In genomic region chr16:67312450-67313118, GRCh38 we compare ENCODE assay signal across 13 cellular contexts. TPM values are rescaled to one million over a fixed set of nuclear protein-coding genes. Genes with fewer than 3 reads are reported as not detected.
DNase-seq lines count a peak whose midpoint lies in the region; ATAC-seq, FAIRE-seq and TF ChIP-seq lines count a peak whose summit lies in the region.
"Had no signal": no experiment of that assay in that cellular context is flagged by ENCODE, and none has a peak within 500 bp of the region (broad histone marks: within the 10 kb centered on the region; RNA-seq: fewer than 3 reads in every experiment).

No MANE protein-coding gene starts in this region.

- H3K9me3 Mint-ChIP-seq in CD4-positive, alpha-beta T cell = no peaks in the 10 kb centered on the region
- H3K9me3 Mint-ChIP-seq: naive thymus-derived CD8-positive, alpha-beta T cell had no signal

- FAIRE-seq in endothelial cell of umbilical vein (lab: Jason Lieb, UNC) = no peak

- H2AFZ ChIP-seq in PC-9 (0 out of 2 replicates have a peak overlapping the region, but pooled peaks have one; percentile 20), endothelial cell of umbilical vein (ENCODE audit: low read depth, low read length) (peak overlapping the region; percentile 2), parathyroid adenoma (peak overlapping the region; percentile 82)

- DNase-seq in PC-9 = peak in 1 of 2 experiments; percentile 52
- DNase-seq in endothelial cell of umbilical vein (ENCODE audit: low read depth, low spot score) = peak; percentile 6
- no peak for DNase-seq in NCI-H1048 (lab: John Stamatoyannopoulos, UW)
- no peak for DNase-seq in CD4-positive, alpha-beta T cell
- DNase-seq: activated CD4-positive, alpha-beta T cell treated with anti-CD3 and anti-CD28 coated beads for 48 hours; aorta; naive thymus-derived CD8-positive, alpha-beta T cell; NCI-H510A treated with DMSO at 0.1 percent for 48 hours; stimulated activated CD8-positive, alpha-beta memory T cell treated with anti-CD3 and anti-CD28 coated beads, Interleukin-4, amount 100 ng/mL, for 48 hours had no signal

- no peak for TF ChIP-seq POLR2A in endothelial cell of umbilical vein (IDR thresholded peaks at IDR 0.05; ENCODE audit: low read depth, low read length)

- H3K36me3 Mint-ChIP-seq in CD4-positive, alpha-beta T cell (ENCODE audit: low read depth) = no peaks in the 10 kb centered on the region
- H3K36me3 Mint-ChIP-seq: naive thymus-derived CD8-positive, alpha-beta T cell had no signal

- dilution Hi-C loops in endothelial cell of umbilical vein (cut with MboI; ENCODE audit: extremely low pct_ligation_motif_present, low sequenced_read_pairs) = no loop called here

- H3F3A ChIP-seq in PC-9 (ENCODE audit: insufficient read depth, low read depth) = peaks cover 14% of the 10 kb centered on the region; the same call in 1 of the 2 replicates

- no peak overlapping the region for H3K27ac Mint-ChIP-seq in CD4-positive, alpha-beta T cell

- H3K27ac ChIP-seq in HEK293 (ENCODE audit: extremely low read depth, low read depth, low read length) (no peak overlapping the region), PC-9 (peak overlapping the region; percentile 70), endothelial cell of umbilical vein (ENCODE audit: insufficient read depth, low read depth, low read length) (peak overlapping the region; percentile 72), parathyroid adenoma (peak overlapping the region; percentile 61)
- no peak overlapping the region for H3K27ac ChIP-seq in CD4-positive, alpha-beta T cell (ENCODE audit: low read depth, low read length)

- no peak for TF ChIP-seq CTCF in HEK293 (tag by site-specific recombination; IDR thresholded peaks at IDR 0.05)
- TF ChIP-seq CTCF in PC-9 (conservative IDR thresholded peaks at IDR 0.05) = no peak
- no peak for TF ChIP-seq CTCF in endothelial cell of umbilical vein (IDR thresholded peaks at IDR 0.05; ENCODE audit: extremely low read depth in 1 of 2, insufficient read depth in 1 of 2, low read depth in 1 of 2, low read length in 2 of 2)
- TF ChIP-seq CTCF in parathyroid adenoma (IDR thresholded peaks at IDR 0.05) = no peak
- TF ChIP-seq CTCF in CD4-positive, alpha-beta T cell (IDR thresholded peaks at IDR 0.05) = no peak

- H3K4me1 Mint-ChIP-seq in CD4-positive, alpha-beta T cell (ENCODE audit: low read depth) = no peaks in the 10 kb centered on the region

- no peak overlapping the region for H3K9ac ChIP-seq in endothelial cell of umbilical vein (replicated peaks; ENCODE audit: extremely low read depth, insufficient read depth, low read length)
- no peak overlapping the region for H3K9ac ChIP-seq in parathyroid adenoma

- CTCF ChIA-PET in HEK293 (lab: Yijun Ruan, JAX) = interaction anchor here (0.6 to 4.3 kb wide), 7 partner anchors 14 to 127 kb away, joined by 3 to 18 read pairs (median 3); partner anchors contain the start of genes KCTD19 and LRRC36
- CTCF ChIA-PET in PC-9 (lab: Charles Lee) = interaction anchor here (0.7 kb wide), 1 partner anchor 27 kb away, joined by 4 read pairs; no protein-coding TSS in a partner anchor
- CTCF ChIA-PET in endothelial cell of umbilical vein (lab: Charles Lee) = interaction anchor here (0.7 to 2.2 kb wide), 3 partner anchors 14 to 52 kb away, joined by 3 to 14 read pairs (median 5); partner anchors contain the start of genes KCTD19 and LRRC36
- CTCF ChIA-PET in CD4-positive, alpha-beta T cell (lab: Charles Lee) = no interaction called here

- BruUV-seq in PC-9 (replicated peaks; lab: Mats Ljungman, UMichigan) = TSS peak; percentile 61
- no TSS peak for BruUV-seq in endothelial cell of umbilical vein (replicated peaks; lab: Mats Ljungman, UMichigan)

- H3K4me3 ChIP-seq in HEK293 (ENCODE audit: low read depth, low read length) = no peak overlapping the region
- no peak overlapping the region for H3K4me3 ChIP-seq in PC-9
- H3K4me3 ChIP-seq in endothelial cell of umbilical vein (replicated peaks in 1 of 3; ENCODE audit: insufficient read depth in 1 of 3, low read depth in 1 of 3, low read length in 3 of 3) = no peak overlapping the region
- no peak overlapping the region for H3K4me3 ChIP-seq in parathyroid adenoma (ENCODE audit: low read depth, low read length)

- H3K27me3 ChIP-seq in PC-9 (ENCODE audit: insufficient read depth, low read depth) = no peaks in the 10 kb centered on the region
- H3K27me3 ChIP-seq in endothelial cell of umbilical vein (ENCODE audit: control insufficient read depth in 2 of 2, insufficient read depth in 2 of 2, low read length in 2 of 2) = no peaks in the 10 kb centered on the region
- H3K27me3 ChIP-seq in parathyroid adenoma (ENCODE audit: control insufficient read depth, insufficient read depth, low read length) = no peaks in the 10 kb centered on the region
- peaks cover 8% of the 10 kb centered on the region for H3K27me3 ChIP-seq in CD4-positive, alpha-beta T cell (ENCODE audit: control insufficient read depth, insufficient read depth, low read length)

- H4K20me1 ChIP-seq in PC-9 (ENCODE audit: insufficient read depth) = no peaks in the 10 kb centered on the region
- H4K20me1 ChIP-seq in endothelial cell of umbilical vein (replicated peaks; ENCODE audit: control insufficient read depth, extremely low read depth, insufficient read depth, low read length) = no peaks in the 10 kb centered on the region

- H3K27me3 Mint-ChIP-seq in CD4-positive, alpha-beta T cell = no peaks in the 10 kb centered on the region

- H3K4me3 Mint-ChIP-seq in CD4-positive, alpha-beta T cell = no peak overlapping the region
- H3K4me3 Mint-ChIP-seq: naive thymus-derived CD8-positive, alpha-beta T cell had no signal

- no peaks in the 10 kb centered on the region for H3K9me2 ChIP-seq in PC-9 (ENCODE audit: insufficient read depth)

- no peak for ATAC-seq in HG02981 (IDR thresholded peaks at IDR 0.05; ENCODE audit: unreplicated experiment)
- no peak for ATAC-seq in CD4-positive, alpha-beta T cell (ENCODE audit: poor library complexity)
- ATAC-seq: naive thymus-derived CD8-positive, alpha-beta T cell had no signal

- H3K9me1 ChIP-seq in endothelial cell of umbilical vein (replicated peaks; ENCODE audit: control insufficient read depth, extremely low read depth, insufficient read depth, low read length) = no peaks in the 10 kb centered on the region

- intact Hi-C loops in PC-9 (cut with micrococcal nuclease; ENCODE audit: unreplicated experiment) (no loop called here), endothelial cell of umbilical vein (cut with micrococcal nuclease) (loop anchor here (10.0 kb wide), 1 partner anchor 592 kb away; no protein-coding TSS in a partner anchor)
- intact Hi-C loops in CD4-positive, alpha-beta T cell (cut with DNase I, micrococcal nuclease) = no loop called here

- no peaks in the 10 kb centered on the region; a peak in 1 of 3 replicates for H3K36me3 ChIP-seq in HEK293 (ENCODE audit: control insufficient read depth in 2 of 2, insufficient read depth in 1 of 2, low read length in 2 of 2)
- H3K36me3 ChIP-seq in PC-9 (ENCODE audit: low read depth) = no peaks in the 10 kb centered on the region
- H3K36me3 ChIP-seq in endothelial cell of umbilical vein (ENCODE audit: control insufficient read depth in 2 of 2, extremely low read depth in 1 of 2, insufficient read depth in 2 of 2, low read length in 2 of 2) = no peaks in the 10 kb centered on the region
- H3K36me3 ChIP-seq in parathyroid adenoma (ENCODE audit: control insufficient read depth, insufficient read depth, low read length) = no peaks in the 10 kb centered on the region

- H3K4me1 ChIP-seq in HEK293 (ENCODE audit: control insufficient read depth, insufficient read depth, low read length) = peaks cover 8% of the 10 kb centered on the region; the same call in 1 of the 2 replicates
- H3K4me1 ChIP-seq in PC-9 (replicated peaks; ENCODE audit: insufficient read depth) = peaks cover 23% of the 10 kb centered on the region
- peaks cover 12% of the 10 kb centered on the region for H3K4me1 ChIP-seq in endothelial cell of umbilical vein (ENCODE audit: control insufficient read depth, extremely low read depth, insufficient read depth, low read length)
- peaks cover 12% of the 10 kb centered on the region for H3K4me1 ChIP-seq in parathyroid adenoma

- peak overlapping the region; percentile 59 for H3K4me2 ChIP-seq in PC-9
- no peak overlapping the region for H3K4me2 ChIP-seq in endothelial cell of umbilical vein (ENCODE audit: insufficient read depth, low read length)
- no peak overlapping the region for H3K4me2 ChIP-seq in parathyroid adenoma (ENCODE audit: low read length)

- POLR2A ChIA-PET in HEK293 (lab: Yijun Ruan, JAX) (no interaction called here), PC-9 (lab: Charles Lee; ENCODE audit: unreplicated experiment) (no interaction called here), endothelial cell of umbilical vein (lab: Charles Lee) (no interaction called here)
- POLR2A ChIA-PET in CD4-positive, alpha-beta T cell (lab: Charles Lee) = no interaction called here

- no peaks in the 10 kb centered on the region for H3K9me3 ChIP-seq in HEK293 (ENCODE audit: control insufficient read depth, insufficient read depth, low read depth, low read length)
- no peaks in the 10 kb centered on the region for H3K9me3 ChIP-seq in PC-9 (ENCODE audit: insufficient read depth, low read depth)
- no peaks in the 10 kb centered on the region for H3K9me3 ChIP-seq in endothelial cell of umbilical vein (replicated peaks; ENCODE audit: control insufficient read depth, insufficient read depth, low read length)
- H3K9me3 ChIP-seq in parathyroid adenoma (ENCODE audit: control insufficient read depth, low read length) = no peaks in the 10 kb centered on the region
- no peaks in the 10 kb centered on the region for H3K9me3 ChIP-seq in CD4-positive, alpha-beta T cell (ENCODE audit: control insufficient read depth, low read length)

- H3K79me2 ChIP-seq in PC-9 (ENCODE audit: low read depth) (no peaks in the 10 kb centered on the region), endothelial cell of umbilical vein (ENCODE audit: control insufficient read depth, insufficient read depth, low read length) (no peaks in the 10 kb centered on the region), parathyroid adenoma (no peaks in the 10 kb centered on the region)

RNA-seq across cellular contexts. Expression of gene KCTD19, which starts 14.0 kb away (rescaled TPM):
- total RNA-seq in PC-9 (2021) = 0.35 TPM in 1 of 2 replicates, not detected in the other
- total RNA-seq in endothelial cell of umbilical vein = 0.16 and 0.44 TPM in 2 replicates
- polyA plus RNA-seq in endothelial cell of umbilical vein = 0.10 and 0.21 TPM in 2 replicates
- polyA plus RNA-seq in endothelial cell of umbilical vein (2011; cell fraction: cytosol; rRNA removed) = 0.19 and 0.31 TPM in 2 replicates
- polyA plus RNA-seq in endothelial cell of umbilical vein (2011; cell fraction: nucleus; rRNA removed) = 1.5 and 1.7 TPM in 2 replicates
- 1.7 and 2.2 TPM in 2 replicates for polyA plus RNA-seq in endothelial cell of umbilical vein (2012)
- polyA minus RNA-seq in endothelial cell of umbilical vein = 1.2 and 1.8 TPM in 2 replicates
- polyA minus RNA-seq in endothelial cell of umbilical vein (2011; cell fraction: cytosol; rRNA and poly(A)+ RNA removed) = 0.20 TPM
- polyA minus RNA-seq in endothelial cell of umbilical vein (2011; cell fraction: nucleus; rRNA and poly(A)+ RNA removed) = 0.67 and 1.6 TPM in 2 replicates
- total RNA-seq in CD4-positive, alpha-beta T cell = not detected
- total RNA-seq: naive thymus-derived CD8-positive, alpha-beta T cell; Right ventricle myocardium inferior had no signal
- polyA plus RNA-seq: aorta had no signal

RNA-seq across cellular contexts. Expression of gene LRRC36, which starts 14.0 kb away (rescaled TPM):
- total RNA-seq in PC-9 (2021) = not detected in 2 replicates
- total RNA-seq in endothelial cell of umbilical vein = 2.0 and 2.4 TPM in 2 replicates
- polyA plus RNA-seq in endothelial cell of umbilical vein = 0.30 and 0.37 TPM in 2 replicates
- polyA plus RNA-seq in endothelial cell of umbilical vein (2011; cell fraction: cytosol; rRNA removed) = 0.30 and 0.38 TPM in 2 replicates
- 2.3 and 3.4 TPM in 2 replicates for polyA plus RNA-seq in endothelial cell of umbilical vein (2011; cell fraction: nucleus; rRNA removed)
- 1.6 and 2.0 TPM in 2 replicates for polyA plus RNA-seq in endothelial cell of umbilical vein (2012)
- polyA minus RNA-seq in endothelial cell of umbilical vein = 0.27 TPM in 1 of 2 replicates, not detected in the other
- not detected for polyA minus RNA-seq in endothelial cell of umbilical vein (2011; cell fraction: cytosol; rRNA and poly(A)+ RNA removed)
- polyA minus RNA-seq in endothelial cell of umbilical vein (2011; cell fraction: nucleus; rRNA and poly(A)+ RNA removed) = 1.2 and 1.3 TPM in 2 replicates
- not detected for total RNA-seq in CD4-positive, alpha-beta T cell
- total RNA-seq: Right ventricle myocardium inferior had no signal
- polyA plus RNA-seq: aorta; naive thymus-derived CD8-positive, alpha-beta T cell had no signal

RNA-seq across cellular contexts. Expression of gene PLEKHG4, which starts 33.3 kb away (rescaled TPM):
- total RNA-seq in PC-9 (2021) = 14.0 and 17.3 TPM in 2 replicates
- 23.9 and 26.6 TPM in 2 replicates for total RNA-seq in endothelial cell of umbilical vein
- polyA plus RNA-seq in endothelial cell of umbilical vein = 34.8 and 35.6 TPM in 2 replicates
- 16.0 and 25.5 TPM in 2 replicates for polyA plus RNA-seq in endothelial cell of umbilical vein (2011; cell fraction: cytosol; rRNA removed)
- 203 and 244 TPM in 2 replicates for polyA plus RNA-seq in endothelial cell of umbilical vein (2011; cell fraction: nucleus; rRNA removed)
- polyA plus RNA-seq in endothelial cell of umbilical vein (2012) = 51.6 and 59.7 TPM in 2 replicates
- 24.7 and 29.8 TPM in 2 replicates for polyA minus RNA-seq in endothelial cell of umbilical vein
- 16.2 TPM for polyA minus RNA-seq in endothelial cell of umbilical vein (2011; cell fraction: cytosol; rRNA and poly(A)+ RNA removed)
- 23.7 and 30.6 TPM in 2 replicates for polyA minus RNA-seq in endothelial cell of umbilical vein (2011; cell fraction: nucleus; rRNA and poly(A)+ RNA removed)
- total RNA-seq in CD4-positive, alpha-beta T cell = 10 to 100 TPM; 13.1 to 14.0 TPM

Comparison
In these comparisons a context has a peak if more than half of its experiments do, and no peak if none do; other contexts are left out.
1. H3K27ac ChIP-seq: peak in PC-9 (single experiment), endothelial cell of umbilical vein (single experiment) and parathyroid adenoma (single experiment); none in HEK293 (single experiment) and CD4-positive, alpha-beta T cell (single experiment).
2. H2AFZ ChIP-seq: peak in every context shown above with its lines; median percentile 82 in parathyroid adenoma; 20 in PC-9; 2 in endothelial cell of umbilical vein.